21 cellular contexts compared by ENCODE assay signal in the genomic region with DNA sequence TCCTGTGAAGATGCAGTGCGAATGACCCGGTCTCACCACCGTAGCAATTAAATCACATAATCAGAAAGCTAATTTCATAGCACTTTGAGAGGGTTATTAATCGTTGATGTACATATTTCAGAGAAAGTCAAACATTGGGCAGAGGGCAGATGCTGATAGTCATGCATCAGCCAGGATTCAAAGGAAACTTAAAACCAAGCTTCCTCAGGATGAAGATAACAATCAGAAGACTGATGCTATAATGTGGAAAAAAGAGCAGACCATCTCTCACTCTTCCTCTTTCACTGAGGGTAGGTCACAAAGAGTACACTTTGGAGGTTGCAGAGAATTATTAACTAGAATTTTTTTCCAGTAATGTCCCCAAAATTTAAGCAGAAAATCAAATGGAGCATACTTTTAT.
"Had no signal": no experiment of that assay in that cellular context is flagged by ENCODE, and none has a peak within 500 bp of the region (broad histone marks: within the 10 kb centered on the region; RNA-seq: fewer than 3 reads in every experiment).

No MANE protein-coding gene starts in this region.

- H3K36me3 ChIP-seq: gastrocnemius medialis, heart right ventricle, neutrophil, right lobe of liver, spleen, tibial artery, upper lobe of left lung, uterus had no signal

- DNase-seq: dermis blood vessel endothelial cell; gastrocnemius medialis; heart right ventricle; islet precursor cell; mammary epithelial cell; mucosa of descending colon; naive thymus-derived CD8-positive, alpha-beta T cell; psoas muscle; retina; right lobe of liver; spleen; stimulated activated CD4-positive, alpha-beta T cell treated with anti-CD3 and anti-CD28 coated beads, Interleukin-15, amount 100 ng/mL, for 24 hours; stimulated activated CD4-positive, alpha-beta T cell treated with anti-CD3 and anti-CD28 coated beads, Interleukin-1b, Interleukin-23, amount 100 ng/mL, for 48 hours; stimulated activated CD4-positive, alpha-beta T cell treated with anti-CD3 and anti-CD28 coated beads, Interleukin-4, amount 100 ng/mL, for 24 hours; tibial artery; upper lobe of left lung; uterus had no signal

- H3K27ac ChIP-seq: gastrocnemius medialis, heart right ventricle, neutrophil, psoas muscle, right lobe of liver, spleen, tibial artery, upper lobe of left lung, uterus had no signal

- H3K4me1 ChIP-seq: gastrocnemius medialis, heart right ventricle, psoas muscle, right lobe of liver, spleen, tibial artery, upper lobe of left lung, uterus had no signal

- H3K4me3 ChIP-seq: gastrocnemius medialis, heart right ventricle, mucosa of descending colon, psoas muscle, right lobe of liver, spleen, tibial artery, upper lobe of left lung, uterus had no signal

- ATAC-seq: esophagus mucosa; gastrocnemius medialis; heart right ventricle; left lobe of liver; mucosa of descending colon; naive thymus-derived CD8-positive, alpha-beta T cell; psoas muscle; right lobe of liver; stimulated activated memory B cell treated with anti-CD40 and anti-IgM and Interleukin-4, amounts not matched to agents 10 μg/mL and 1 μg/mL and 100 μg/mL, for 72 hours had no signal

- H3K9me3 ChIP-seq: gastrocnemius medialis, mucosa of descending colon, neutrophil, psoas muscle, right lobe of liver, spleen, tibial artery, upper lobe of left lung, uterus had no signal

- H3K27me3 ChIP-seq: gastrocnemius medialis, heart right ventricle, neutrophil, right lobe of liver, spleen, tibial artery, upper lobe of left lung, uterus had no signal
